16 cellular contexts compared by ENCODE assay signal in genomic region chr12:105960319-105961076, GRCh38.
DNase-seq lines count a peak whose midpoint lies in the region; ATAC-seq, FAIRE-seq and TF ChIP-seq lines count a peak whose summit lies in the region.
"Had no signal": no experiment of that assay in that cellular context is flagged by ENCODE, and none has a peak within 500 bp of the region (broad histone marks: within the 10 kb centered on the region; RNA-seq: fewer than 3 reads in every experiment).

No MANE protein-coding gene starts in this region.

- intact Hi-C loops in left lung (cut with DNase I): no loop called here
- intact Hi-C loops in activated CD8-positive, alpha-beta T cell treated with anti-CD3 and anti-CD28 coated beads for 36 hours (cut with micrococcal nuclease): no loop called here

- H3K36me3 Mint-ChIP-seq in activated CD8-positive, alpha-beta T cell treated with anti-CD3 and anti-CD28 coated beads for 36 hours (ENCODE audit: low read depth): no peaks in the 10 kb centered on the region
- H3K36me3 Mint-ChIP-seq in glutamatergic neuron (ENCODE audit: unreplicated experiment): peaks cover 3% of the 10 kb centered on the region
- H3K36me3 Mint-ChIP-seq: activated naive CD8-positive, alpha-beta T cell treated with anti-CD3 and anti-CD28 coated beads, Interleukin-2, amount 10 ng/mL, durations not matched to agents 7 days and 5 days; WTC11 had no signal

- H3K36me3 ChIP-seq in left lung: no peaks in the 10 kb centered on the region

- peak overlapping the region; percentile 40 to 70; a peak in 4 of 6 replicates for H3K27ac ChIP-seq in A549
- H3K27ac ChIP-seq in left lung: no peak overlapping the region
- H3K27ac ChIP-seq: KMS-11 had no signal

- peaks cover 0 to 8% of the 10 kb centered on the region in 2 donors for H3K27me3 ChIP-seq in left lung

- no peak for FAIRE-seq in A549 (lab: Jason Lieb, UNC)
- FAIRE-seq: islet of Langerhans had no signal

- TF ChIP-seq CTCF in A549 (IDR thresholded peaks at IDR 0.05): no peak
- no peak for TF ChIP-seq CTCF in choroid plexus epithelial cell (conservative IDR thresholded peaks at IDR 0.05; ENCODE audit: low read depth, low read length)
- TF ChIP-seq CTCF in left lung (IDR thresholded peaks at IDR 0.05): no peak
- no peak for TF ChIP-seq CTCF in activated CD8-positive, alpha-beta T cell treated with anti-CD3 and anti-CD28 coated beads for 36 hours (IDR thresholded peaks at IDR 0.05)
- TF ChIP-seq CTCF in glutamatergic neuron (IDR thresholded peaks at IDR 0.05; ENCODE audit: partially characterized antibody, unreplicated experiment): no peak

- TF ChIP-seq RAD21 in A549 (conservative IDR thresholded peaks at IDR 0.05 in 1 of 2, IDR thresholded peaks at IDR 0.05 in 1 of 2): peak in 1 of 2 experiments; percentile 37; a peak in 1 of 5 replicates

- peaks cover 20% of the 10 kb centered on the region for H3K4me1 ChIP-seq in A549
- H3K4me1 ChIP-seq in left lung: peaks cover 0 to 6% of the 10 kb centered on the region in 2 donors

- no peak overlapping the region for H3K4me3 Mint-ChIP-seq in activated CD8-positive, alpha-beta T cell treated with anti-CD3 and anti-CD28 coated beads for 36 hours
- H3K4me3 Mint-ChIP-seq in glutamatergic neuron (ENCODE audit: unreplicated experiment): no peak overlapping the region
- H3K4me3 Mint-ChIP-seq: activated naive CD8-positive, alpha-beta T cell treated with anti-CD3 and anti-CD28 coated beads, Interleukin-2, amount 10 ng/mL, durations not matched to agents 7 days and 5 days; nephron progenitor cell; WTC11 had no signal

- peak in 1 of 2 experiments; percentile 63; a peak in 2 of 5 replicates for TF ChIP-seq EP300 in A549 (IDR thresholded peaks at IDR 0.05)

- CTCF ChIA-PET in A549 (lab: Yijun Ruan, JAX): interaction anchor here (0.8 to 1.4 kb wide), 2 partner anchors 140 to 176 kb away, joined by 3 read pairs; no protein-coding TSS in a partner anchor
- CTCF ChIA-PET in activated CD8-positive, alpha-beta T cell treated with anti-CD3 and anti-CD28 coated beads for 36 hours (lab: Charles Lee): no interaction called here

- H3K27me3 Mint-ChIP-seq in activated CD8-positive, alpha-beta T cell treated with anti-CD3 and anti-CD28 coated beads for 36 hours: peaks cover 6% of the 10 kb centered on the region
- no peaks in the 10 kb centered on the region for H3K27me3 Mint-ChIP-seq in glutamatergic neuron (ENCODE audit: unreplicated experiment)

- H3K4me2 ChIP-seq in A549: peak overlapping the region; percentile 35
- H3K4me2 ChIP-seq: KMS-11 had no signal

- H3K9me3 Mint-ChIP-seq in activated CD8-positive, alpha-beta T cell treated with anti-CD3 and anti-CD28 coated beads for 36 hours: no peaks in the 10 kb centered on the region
- no peaks in the 10 kb centered on the region for H3K9me3 Mint-ChIP-seq in glutamatergic neuron (ENCODE audit: unreplicated experiment)
- H3K9me3 Mint-ChIP-seq: activated naive CD8-positive, alpha-beta T cell treated with anti-CD3 and anti-CD28 coated beads, Interleukin-2, amount 10 ng/mL, durations not matched to agents 7 days and 5 days; nephron progenitor cell had no signal

- peak; percentile 56 to 92; a peak in 4 of 6 replicates for ATAC-seq in A549
- peak; percentile 89 for ATAC-seq in left lung
- no peak for ATAC-seq in HG03196 (IDR thresholded peaks at IDR 0.05; ENCODE audit: unreplicated experiment)
- ATAC-seq in HG03571 (IDR thresholded peaks at IDR 0.05; ENCODE audit: unreplicated experiment): no peak
- no peak for ATAC-seq in activated CD8-positive, alpha-beta T cell treated with anti-CD3 and anti-CD28 coated beads for 36 hours
- ATAC-seq: SK-N-SH treated with all-trans-retinoic acid at 6 μM for 48 hours, WTC11 had no signal

- POLR2A ChIA-PET in A549 (lab: Yijun Ruan, JAX): no interaction called here
- POLR2A ChIA-PET in activated CD8-positive, alpha-beta T cell treated with anti-CD3 and anti-CD28 coated beads for 36 hours (lab: Charles Lee): no interaction called here

- no peak overlapping the region for H3K4me3 ChIP-seq in A549
- no peak overlapping the region for H3K4me3 ChIP-seq in choroid plexus epithelial cell (ENCODE audit: low read depth, low read length)
- H3K4me3 ChIP-seq in left lung: no peak overlapping the region

- H3K4me1 Mint-ChIP-seq in activated CD8-positive, alpha-beta T cell treated with anti-CD3 and anti-CD28 coated beads for 36 hours (ENCODE audit: low read depth): no peaks in the 10 kb centered on the region
- H3K4me1 Mint-ChIP-seq in glutamatergic neuron (ENCODE audit: low read depth, unreplicated experiment): no peaks in the 10 kb centered on the region
- H3K4me1 Mint-ChIP-seq: activated naive CD8-positive, alpha-beta T cell treated with anti-CD3 and anti-CD28 coated beads, Interleukin-2, amount 10 ng/mL, durations not matched to agents 7 days and 5 days; WTC11 had no signal

- TF ChIP-seq POLR2A in A549 (IDR thresholded peaks at IDR 0.05; ENCODE audit: low read length): no peak

- DNase-seq in A549 (ENCODE audit: low read depth in 1 of 2, low spot score in 1 of 2): peak in 1 of 2 experiments; percentile 89
- DNase-seq in NCI-H2029 (lab: John Stamatoyannopoulos, UW): peak; percentile 83
- DNase-seq in choroid plexus epithelial cell (ENCODE audit: low read depth): peak; percentile 85
- no peak for DNase-seq in left lung
- no peak for DNase-seq in activated CD8-positive, alpha-beta T cell treated with anti-CD3 and anti-CD28 coated beads for 36 hours
- DNase-seq in glutamatergic neuron: no peak
- DNase-seq: activated naive CD8-positive, alpha-beta T cell treated with anti-CD3 and anti-CD28 coated beads, Interleukin-2, amount 10 ng/mL, durations not matched to agents 7 days and 5 days; DMS 273 treated with DMSO at 0.1 percent for 48 hours; NCI-H1930; nephron progenitor cell had no signal

- H3K27ac Mint-ChIP-seq in activated CD8-positive, alpha-beta T cell treated with anti-CD3 and anti-CD28 coated beads for 36 hours: no peak overlapping the region
- no peak overlapping the region for H3K27ac Mint-ChIP-seq in glutamatergic neuron (ENCODE audit: unreplicated experiment)
- H3K27ac Mint-ChIP-seq: activated naive CD8-positive, alpha-beta T cell treated with anti-CD3 and anti-CD28 coated beads, Interleukin-2, amount 10 ng/mL, durations not matched to agents 7 days and 5 days; nephron progenitor cell; WTC11 had no signal

- no peaks in the 10 kb centered on the region for H3K9me3 ChIP-seq in A549
- no peaks in the 10 kb centered on the region for H3K9me3 ChIP-seq in left lung

- WGBS in A549 (ENCODE audit: missing lambda C conversion rate): 9% methylated on average over 3 of the region's 3 CpGs

TF ChIP-seq in A549, 52 proteins besides CTCF, POLR2A, EP300 and RAD21:
- TF ChIP-seq GATA3 (IDR thresholded peaks at IDR 0.05; ENCODE audit: borderline replicate concordance): peak; percentile 74
- TF ChIP-seq MAFK (IDR thresholded peaks at IDR 0.05; ENCODE audit: partially characterized antibody): no peak
- 0 out of 5 replicates have a peak, but pooled peaks of 1 of the 2 experiments have one; percentile 45 for TF ChIP-seq JUN (IDR thresholded peaks at IDR 0.05)
- TF ChIP-seq JUNB (IDR thresholded peaks at IDR 0.05): peak; percentile 38; the same call in 1 of the 2 replicates
- TF ChIP-seq MYC (IDR thresholded peaks at IDR 0.05; ENCODE audit: borderline replicate concordance, low read length): no peak
- no peak for TF ChIP-seq CHD4 (IDR thresholded peaks at IDR 0.05; ENCODE audit: borderline replicate concordance)
- TF ChIP-seq BCL3 (IDR thresholded peaks at IDR 0.05): 0 out of 3 replicates have a peak, but pooled peaks have one; percentile 27
- 0 out of 3 replicates have a peak, but pooled peaks have one; percentile 7 for TF ChIP-seq SMC3 (IDR thresholded peaks at IDR 0.05)
- no peak for TF ChIP-seq HMGXB4 (CRISPR knock-in tag; IDR thresholded peaks at IDR 0.05; ENCODE audit: borderline replicate concordance)

Comparison
In these comparisons a context has a peak if more than half of its experiments do, and no peak if none do; other contexts are left out.
1. ATAC-seq: peak in A549 (2 of 2) and left lung (single experiment); none in HG03196 (single experiment), HG03571 (single experiment) and activated CD8-positive, alpha-beta T cell treated with anti-CD3 and anti-CD28 coated beads for 36 hours (single experiment).
2. DNase-seq: peak in NCI-H2029 (single experiment) and choroid plexus epithelial cell (single experiment); none in left lung (0 of 2), activated CD8-positive, alpha-beta T cell treated with anti-CD3 and anti-CD28 coated beads for 36 hours (single experiment) and glutamatergic neuron (single experiment).
3. H3K27ac ChIP-seq: peak in A549 (2 of 2); none in left lung (0 of 2).